In genomic region chr18:79952457-79952995, GRCh38 we compare ENCODE assay signal across 9 cellular contexts. TPM values are rescaled to one million over a fixed set of nuclear protein-coding genes. Genes with fewer than 3 reads are reported as not detected.
DNase-seq lines count a peak whose midpoint lies in the region; ATAC-seq and TF ChIP-seq lines count a peak whose summit lies in the region.
"Had no signal": no experiment of that assay in that cellular context is flagged by ENCODE, and none has a peak within 500 bp of the region (broad histone marks: within the 10 kb centered on the region; RNA-seq: fewer than 3 reads in every experiment).

No MANE protein-coding gene starts in this region.

- H3K9me3 ChIP-seq in hepatocyte (ENCODE audit: low read depth) (no peaks in the 10 kb centered on the region), skeletal muscle satellite cell (replicated peaks; ENCODE audit: low read length) (no peaks in the 10 kb centered on the region)

- no peak for TF ChIP-seq CTCF in GM12864 (IDR thresholded peaks at IDR 0.05; ENCODE audit: low read depth, low read length, missing control alignments)
- no peak for TF ChIP-seq CTCF in WI38 (IDR thresholded peaks at IDR 0.05; ENCODE audit: low read depth, low read length)
- TF ChIP-seq CTCF in hepatocyte (IDR thresholded peaks at IDR 0.05; ENCODE audit: poor library complexity): no peak

- H3K27ac ChIP-seq in hepatocyte: no peak overlapping the region

- no peaks in the 10 kb centered on the region for H3K27me3 ChIP-seq in hepatocyte
- no peaks in the 10 kb centered on the region for H3K27me3 ChIP-seq in skeletal muscle satellite cell (ENCODE audit: control insufficient read depth, insufficient read depth, low read length)

- peaks cover 28% of the 10 kb centered on the region for H3K4me1 ChIP-seq in hepatocyte (ENCODE audit: insufficient read depth)
- H3K4me1 ChIP-seq in skeletal muscle satellite cell (ENCODE audit: control insufficient read depth, insufficient read depth, low read length): peaks cover 8% of the 10 kb centered on the region

- H3K36me3 ChIP-seq in hepatocyte (replicated peaks; ENCODE audit: insufficient read depth, low read depth) (no peaks in the 10 kb centered on the region), skeletal muscle satellite cell (ENCODE audit: insufficient read depth, low read length) (peaks cover 8% of the 10 kb centered on the region)

- H3K4me2 ChIP-seq in hepatocyte (peak overlapping the region; percentile 100), skeletal muscle satellite cell (ENCODE audit: low read length) (peak overlapping the region; percentile 99)

- peak overlapping the region; percentile 97 for H2AFZ ChIP-seq in hepatocyte

- H3K9ac ChIP-seq in skeletal muscle satellite cell (ENCODE audit: low read depth, low read length): peak overlapping the region; percentile 86

- no peak for ATAC-seq in HG03139 (IDR thresholded peaks at IDR 0.05; ENCODE audit: unreplicated experiment)

- peaks cover 20% of the 10 kb centered on the region for H4K20me1 ChIP-seq in hepatocyte (ENCODE audit: insufficient read depth, poor library complexity, severe bottlenecking)

- no peak for DNase-seq in GM12864 (ENCODE audit: low read depth)
- no peak for DNase-seq in hepatocyte (ENCODE audit: low spot score)
- no peak for DNase-seq in UCSD-AML1 (lab: John Stamatoyannopoulos, UW; ENCODE audit: unreplicated experiment)
- DNase-seq in NCI-H128 (lab: John Stamatoyannopoulos, UW; ENCODE audit: unreplicated experiment): no peak
- no peak for DNase-seq in occipital lobe (lab: John Stamatoyannopoulos, UW)
- DNase-seq: left cardiac atrium had no signal

- peaks cover 35% of the 10 kb centered on the region for H3K79me2 ChIP-seq in hepatocyte

- WGBS in hepatocyte (ENCODE audit: low lambda C conversion rate, missing lambda C conversion rate): 38% methylated on average over 1 of the region's 43 CpGs

- peak overlapping the region; percentile 74 for H3K4me3 ChIP-seq in GM12864 (ENCODE audit: low read depth, low read length)
- H3K4me3 ChIP-seq in WI38 (ENCODE audit: low read depth, low read length): peak overlapping the region; percentile 65
- H3K4me3 ChIP-seq in hepatocyte: peak overlapping the region; percentile 96
- peak overlapping the region; percentile 93 for H3K4me3 ChIP-seq in skeletal muscle satellite cell (ENCODE audit: low read length)

- H3K9me2 ChIP-seq in hepatocyte (replicated peaks; ENCODE audit: insufficient read depth): no peaks in the 10 kb centered on the region

RNA-seq across cellular contexts. Expression of gene SLC66A2, which starts 1.1 kb away (rescaled TPM):
- total RNA-seq in hepatocyte: 23.4 and 31.1 TPM in 2 replicates
- polyA plus RNA-seq in hepatocyte: 36.5 and 36.9 TPM in 2 replicates
- 30.4 and 32.7 TPM in 2 replicates for total RNA-seq in skeletal muscle satellite cell (2012; rRNA removed)
- 31.0 TPM for total RNA-seq in occipital lobe

RNA-seq across cellular contexts. Expression of gene HSBP1L1, which starts 11.9 kb away (rescaled TPM):
- 55.2 and 58.7 TPM in 2 replicates for total RNA-seq in hepatocyte
- 81.9 and 82.0 TPM in 2 replicates for polyA plus RNA-seq in hepatocyte
- 3.5 and 3.8 TPM in 2 replicates for total RNA-seq in skeletal muscle satellite cell (2012; rRNA removed)
- 2.5 TPM for total RNA-seq in occipital lobe

RNA-seq across cellular contexts. Expression of gene TXNL4A, which starts 35.8 kb away (rescaled TPM):
- total RNA-seq in hepatocyte: 54.2 and 71.9 TPM in 2 replicates
- polyA plus RNA-seq in hepatocyte: 227 and 254 TPM in 2 replicates
- 73.6 and 76.3 TPM in 2 replicates for total RNA-seq in skeletal muscle satellite cell (2012; rRNA removed)
- 36.7 TPM for total RNA-seq in occipital lobe

Comparison
In these comparisons a context has a peak if more than half of its experiments do, and no peak if none do; other contexts are left out.
1. RNA of gene HSBP1L1, which starts 11.9 kb away (total RNA-seq): 55.2 to 58.7 TPM in hepatocyte; 2.5 TPM in occipital lobe (single experiment); every median in the first group is over 10 times any median in the second.
2. Peak in every context shown above with its lines, with median percentiles within 50 percentile points of each other: H3K4me3 ChIP-seq.